Comparison of ENCODE assay signal across 8 cellular contexts in genomic region chr17:18920911-18921441, GRCh38. TPM values are rescaled to one million over a fixed set of nuclear protein-coding genes. Genes with fewer than 3 reads are reported as not detected.
A peak's percentile ranks its signal among the peaks of the same experiment; 100 is the strongest.
DNase-seq lines count a peak whose midpoint lies in the region; ATAC-seq, FAIRE-seq and TF ChIP-seq lines count a peak whose summit lies in the region.

No MANE protein-coding gene starts in this region.

- POLR2A ChIA-PET in activated CD4-positive, alpha-beta memory T cell treated with anti-CD3 and anti-CD28 coated beads for 36 hours (lab: Charles Lee), result interaction anchor here (0.6 kb wide), 2 partner anchors 37 to 57 kb away, joined by 4 read pairs; no protein-coding TSS in a partner anchor
- POLR2A ChIA-PET in HepG2 (lab: Yijun Ruan, JAX), result no interaction called here

- FAIRE-seq in HepG2 (lab: Jason Lieb, UNC), result peak; percentile 90

- intact Hi-C loops in activated CD4-positive, alpha-beta memory T cell treated with anti-CD3 and anti-CD28 coated beads for 36 hours (cut with micrococcal nuclease), result loop anchor here (1.0 to 10.0 kb wide), 4 partner anchors 20 to 106 kb away; no protein-coding TSS in a partner anchor
- intact Hi-C loops in HepG2 (cut with micrococcal nuclease; ENCODE audit: unreplicated experiment), result no loop called here

- in situ Hi-C loops in Caki2 (cut with HindIII; ENCODE audit: low pct_unique_long_range_greater_than_20kb, low sequenced_read_pairs), result no loop called here
- in situ Hi-C loops in HepG2 (cut with HindIII; ENCODE audit: extremely low pct_ligation_motif_present, low pct_unique_long_range_greater_than_20kb), result no loop called here

- H2AFZ ChIP-seq in HepG2 (ENCODE audit: low read length), result no peak overlapping the region

- H3K27ac ChIP-seq in HepG2 (ENCODE audit: extremely low read length, insufficient read depth, low read length) (no peak overlapping the region), WERI-Rb-1 (no peak overlapping the region)

- H3K36me3 ChIP-seq in HepG2 (replicated peaks in 1 of 2; ENCODE audit: control insufficient read depth in 1 of 2, insufficient read depth in 2 of 2, low read length in 2 of 2) (peaks cover 6 to 19% of the 10 kb centered on the region in 2 experiments; a peak in 4 of 5 replicates), WERI-Rb-1 (peaks cover 32% of the 10 kb centered on the region)

- DNase-seq in Caki2 (ENCODE audit: low read depth) (peak; percentile 32), HepG2 (ENCODE audit: low spot score) (peak; percentile 32), WERI-Rb-1 (no peak), NOMO-1 treated with DMSO at 0.1 percent for 48 hours (lab: John Stamatoyannopoulos, UW; ENCODE audit: unreplicated experiment) (no peak), NCI-H526 (lab: John Stamatoyannopoulos, UW) (no peak), NCI-H226 (no peak)
- DNase-seq in activated CD4-positive, alpha-beta memory T cell treated with anti-CD3 and anti-CD28 coated beads for 36 hours, result peak; percentile 25

- no peaks in the 10 kb centered on the region for H3K9me3 Mint-ChIP-seq in activated CD4-positive, alpha-beta memory T cell treated with anti-CD3 and anti-CD28 coated beads for 36 hours

- H3K4me1 Mint-ChIP-seq in activated CD4-positive, alpha-beta memory T cell treated with anti-CD3 and anti-CD28 coated beads for 36 hours (ENCODE audit: low read depth), result peaks cover 49% of the 10 kb centered on the region

- TF ChIP-seq RAD21 in HepG2 (CRISPR knock-in tag; IDR thresholded peaks at IDR 0.05), result no peak

- BruUV-seq in HepG2 (replicated peaks; lab: Mats Ljungman, UMichigan), result no TSS peak

- ATAC-seq in GM21737 (IDR thresholded peaks at IDR 0.05; ENCODE audit: unreplicated experiment), result peak; percentile 38
- ATAC-seq in HepG2, result no peak; the same call in 2 of the 3 replicates

- no peaks in the 10 kb centered on the region for H3K27me3 ChIP-seq in HepG2 (ENCODE audit: control insufficient read depth in 1 of 2, insufficient read depth in 2 of 2, low read length in 2 of 2)
- no peaks in the 10 kb centered on the region for H3K27me3 ChIP-seq in WERI-Rb-1 (ENCODE audit: insufficient read depth, low read depth, severe bottlenecking)

- peaks cover 8% of the 10 kb centered on the region; the same call in 1 of the 2 replicates for H4K20me1 ChIP-seq in HepG2 (ENCODE audit: insufficient read depth, low read length)

- H3K4me3 ChIP-seq in HepG2 (replicated peaks in 1 of 3; ENCODE audit: insufficient read depth in 1 of 3, low read depth in 2 of 3, low read length in 3 of 3), result no peak overlapping the region
- no peak overlapping the region for H3K4me3 ChIP-seq in WERI-Rb-1 (ENCODE audit: low read depth, low read length)

- no peak for TF ChIP-seq POLR2A in HepG2 (IDR thresholded peaks at IDR 0.05; ENCODE audit: insufficient read depth in 1 of 2, low read depth in 2 of 2, low read length in 2 of 2)

- TF ChIP-seq EP300 in HepG2 (IDR thresholded peaks at IDR 0.05; ENCODE audit: low read depth in 2 of 2, low read length in 2 of 2) (no peak), HepG2 (CRISPR knock-in tag; IDR thresholded peaks at IDR 0.05; ENCODE audit: borderline replicate concordance) (no peak)

- CTCF ChIA-PET in activated CD4-positive, alpha-beta memory T cell treated with anti-CD3 and anti-CD28 coated beads for 36 hours (lab: Charles Lee), result interaction anchor here (0.6 kb wide), 1 partner anchor 1229 kb away, joined by 3 read pairs; no protein-coding TSS in a partner anchor
- CTCF ChIA-PET in HepG2 (lab: Yijun Ruan, JAX; ENCODE audit: low intra/inter-chr PET ratio, low total read pairs), result no interaction called here

- peak overlapping the region; percentile 10 for H3K4me3 Mint-ChIP-seq in activated CD4-positive, alpha-beta memory T cell treated with anti-CD3 and anti-CD28 coated beads for 36 hours

- peaks cover 55% of the 10 kb centered on the region for H3K4me1 ChIP-seq in HepG2 (ENCODE audit: insufficient read depth, low read length)

- H3K27me3 Mint-ChIP-seq in activated CD4-positive, alpha-beta memory T cell treated with anti-CD3 and anti-CD28 coated beads for 36 hours, result no peaks in the 10 kb centered on the region

- TF ChIP-seq CTCF in HepG2 (CRISPR knock-in tag; IDR thresholded peaks at IDR 0.05), result no peak
- no peak for TF ChIP-seq CTCF in WERI-Rb-1 (IDR thresholded peaks at IDR 0.05; ENCODE audit: low read depth, low read length)

- no peak overlapping the region for H3K9ac ChIP-seq in HepG2 (ENCODE audit: insufficient read depth, low read depth, low read length)

- 13% methylated on average over 6 of the region's 6 CpGs for WGBS in HepG2 (ENCODE audit: low lambda C conversion rate)

- H3K9me3 ChIP-seq in HepG2 (ENCODE audit: low read length) (no peaks in the 10 kb centered on the region), WERI-Rb-1 (ENCODE audit: severe bottlenecking) (no peaks in the 10 kb centered on the region)

- peak overlapping the region; percentile 12; the same call in 1 of the 2 replicates for H3K4me2 ChIP-seq in HepG2 (ENCODE audit: low read depth, low read length)

- H3K79me2 ChIP-seq in HepG2 (ENCODE audit: insufficient read depth, low read length), result peaks cover 7% of the 10 kb centered on the region

- H3K27ac Mint-ChIP-seq in activated CD4-positive, alpha-beta memory T cell treated with anti-CD3 and anti-CD28 coated beads for 36 hours, result peak overlapping the region; percentile 59

- peaks cover 16% of the 10 kb centered on the region for H3K36me3 Mint-ChIP-seq in activated CD4-positive, alpha-beta memory T cell treated with anti-CD3 and anti-CD28 coated beads for 36 hours

TF ChIP-seq in HepG2, 621 proteins besides CTCF, POLR2A, EP300 and RAD21 (continues in another document):
- 0 out of 2 replicates have a peak, but pooled peaks have one; percentile 42 for TF ChIP-seq NR2F2 (IDR thresholded peaks at IDR 0.05; ENCODE audit: borderline replicate concordance, low read depth)
- no peak for TF ChIP-seq TRIM24 (CRISPR knock-in tag; IDR thresholded peaks at IDR 0.05)
- peak; percentile 76 for TF ChIP-seq FOXA3 (CRISPR knock-in tag; IDR thresholded peaks at IDR 0.05)
- peak; percentile 47; the same call in 1 of the 2 replicates for TF ChIP-seq FOXP4 (CRISPR knock-in tag; IDR thresholded peaks at IDR 0.05)
- peak; percentile 44; the same call in 1 of the 2 replicates for TF ChIP-seq ZGPAT (CRISPR knock-in tag; IDR thresholded peaks at IDR 0.05)
- TF ChIP-seq MED8 (CRISPR knock-in tag; IDR thresholded peaks at IDR 0.05; ENCODE audit: insufficient replicate concordance), result peak; percentile 31
- TF ChIP-seq HDAC2 (CRISPR knock-in tag; IDR thresholded peaks at IDR 0.05), result 0 out of 2 replicates have a peak, but pooled peaks have one; percentile 37

RNA-seq across cellular contexts. Expression of gene SLC5A10, which starts 31.0 kb away (rescaled TPM):
- not detected in 2 replicates for total RNA-seq in Caki2 (2014; rRNA removed; shearing (Covaris generic); ENCODE audit: low replicate concordance)
- total RNA-seq in activated CD4-positive, alpha-beta memory T cell treated with anti-CD3 and anti-CD28 coated beads for 36 hours, result not detected
- total RNA-seq in HepG2 (2016; rRNA removed; fragmentation: Illumina TruSeq; extraction: Trizol), result not detected in 2 replicates
- not detected in 2 replicates for total RNA-seq in HepG2 (2016; cell fraction: cytosol; rRNA removed; fragmentation: Illumina TruSeq; extraction: Trizol; ENCODE audit: low read depth)
- total RNA-seq in HepG2 (2016; cell fraction: insoluble cytoplasmic fraction; rRNA removed; fragmentation: Illumina TruSeq; extraction: Trizol), result 0.04 TPM in 1 of 2 replicates, not detected in the other
- not detected in 2 replicates for total RNA-seq in HepG2 (2016; cell fraction: membrane; rRNA removed; fragmentation: Illumina TruSeq; extraction: Trizol)
- total RNA-seq in HepG2 (2016; cell fraction: nucleus; rRNA removed; fragmentation: Illumina TruSeq; extraction: Trizol), result not detected in 2 replicates
- 0.05 and 0.07 TPM in 2 replicates for polyA plus RNA-seq in HepG2 (2011; rRNA removed)
- 0.03 TPM in 2 replicates for polyA plus RNA-seq in HepG2 (2011; cell fraction: cytosol; rRNA removed)
- polyA plus RNA-seq in HepG2 (2011; cell fraction: nucleus; rRNA removed), result 0.23 and 0.38 TPM in 2 replicates
- polyA plus RNA-seq in HepG2 (2012), result 0.08 and 0.11 TPM in 2 replicates
- polyA plus RNA-seq in HepG2 (2016; cell fraction: cytosol; fragmentation: Illumina TruSeq; extraction: Trizol; ENCODE audit: low read depth), result not detected in 2 replicates
- polyA plus RNA-seq in HepG2 (2016; cell fraction: insoluble cytoplasmic fraction; fragmentation: Illumina TruSeq; extraction: Trizol; ENCODE audit: low read depth), result not detected in 2 replicates
- polyA plus RNA-seq in HepG2 (2016; cell fraction: membrane; fragmentation: Illumina TruSeq; extraction: Trizol; ENCODE audit: low read depth), result not detected in 2 replicates
- polyA plus RNA-seq in HepG2 (2016; cell fraction: nucleus; fragmentation: Illumina TruSeq; extraction: Trizol; ENCODE audit: insufficient read depth, low read depth), result not detected in 2 replicates
- polyA minus RNA-seq in HepG2 (2011; rRNA and poly(A)+ RNA removed; ENCODE audit: low replicate concordance), result 0.09 and 0.24 TPM in 2 replicates
- polyA minus RNA-seq in HepG2 (2011; cell fraction: cytosol; rRNA and poly(A)+ RNA removed), result not detected in 2 replicates
- polyA minus RNA-seq in HepG2 (2011; cell fraction: nucleus; rRNA and poly(A)+ RNA removed), result 0.25 and 0.39 TPM in 2 replicates

Comparison
In these comparisons a context has a peak if more than half of its experiments do, and no peak if none do; other contexts are left out.
1. DNase-seq: peak in Caki2 (single experiment), activated CD4-positive, alpha-beta memory T cell treated with anti-CD3 and anti-CD28 coated beads for 36 hours (single experiment) and HepG2 (single experiment); none in WERI-Rb-1 (single experiment), NOMO-1 treated with DMSO at 0.1 percent for 48 hours (single experiment), NCI-H526 (0 of 2) and NCI-H226 (single experiment).